ENCODE assay signal across 29 cellular contexts in genomic region chr3:56189486-56189985, GRCh38.
"Had no signal": no experiment of that assay in that cellular context is flagged by ENCODE, and none has a peak within 500 bp of the region (broad histone marks: within the 10 kb centered on the region; RNA-seq: fewer than 3 reads in every experiment).

No MANE protein-coding gene starts in this region.

- H3K4me3 Mint-ChIP-seq: activated CD4-positive, alpha-beta memory T cell treated with anti-CD3 and anti-CD28 coated beads, Interleukin-2, amount 10 ng/mL, durations not matched to agents 7 days and 5 days; activated CD4-positive, alpha-beta T cell treated with anti-CD3 and anti-CD28 coated beads, Interleukin-2, amount 10 ng/mL, durations not matched to agents 7 days and 5 days; activated naive CD4-positive, alpha-beta T cell treated with anti-CD3 and anti-CD28 coated beads, Interleukin-2, amount 10 ng/mL, durations not matched to agents 7 days and 5 days; activated naive CD8-positive, alpha-beta T cell treated with anti-CD3 and anti-CD28 coated beads, Interleukin-2, amount 10 ng/mL, durations not matched to agents 7 days and 5 days; activated T-cell treated with anti-CD3 and anti-CD28 coated beads, Interleukin-2, amount 50 U/mL, for 24 hours; activated T-cell treated with anti-CD3 and anti-CD28 coated beads, Interleukin-2, amount 50 U/mL, for 72 hours; brain; central memory CD8-positive, alpha-beta T cell; dendritic cell treated with granulocyte-macrophage colony-stimulating factor and Interleukin-4, amounts not matched to agents 40 ng/mL and 50 ng/mL, for 4 days; endodermal cell; WTC11 had no signal

- H3K27me3 Mint-ChIP-seq: activated CD4-positive, alpha-beta memory T cell treated with anti-CD3 and anti-CD28 coated beads, Interleukin-2, amount 10 ng/mL, durations not matched to agents 7 days and 5 days; activated CD4-positive, alpha-beta T cell treated with anti-CD3 and anti-CD28 coated beads, Interleukin-2, amount 10 ng/mL, durations not matched to agents 7 days and 5 days; activated naive CD4-positive, alpha-beta T cell treated with anti-CD3 and anti-CD28 coated beads, Interleukin-2, amount 10 ng/mL, durations not matched to agents 7 days and 5 days; activated naive CD8-positive, alpha-beta T cell treated with anti-CD3 and anti-CD28 coated beads, Interleukin-2, amount 10 ng/mL, durations not matched to agents 7 days and 5 days; central memory CD8-positive, alpha-beta T cell; dendritic cell treated with granulocyte-macrophage colony-stimulating factor and Interleukin-4, amounts not matched to agents 40 ng/mL and 50 ng/mL, for 4 days had no signal

- H3K9me3 ChIP-seq: ascending aorta had no signal

- H3K9me3 Mint-ChIP-seq: activated CD4-positive, alpha-beta memory T cell treated with anti-CD3 and anti-CD28 coated beads, Interleukin-2, amount 10 ng/mL, durations not matched to agents 7 days and 5 days; activated CD4-positive, alpha-beta T cell treated with anti-CD3 and anti-CD28 coated beads, Interleukin-2, amount 10 ng/mL, durations not matched to agents 7 days and 5 days; activated naive CD4-positive, alpha-beta T cell treated with anti-CD3 and anti-CD28 coated beads, Interleukin-2, amount 10 ng/mL, durations not matched to agents 7 days and 5 days; activated naive CD4-positive, alpha-beta T cell treated with anti-CD3 and anti-CD28 coated beads, Interleukin-2, amount 50 U/mL, for 72 hours; activated naive CD8-positive, alpha-beta T cell treated with anti-CD3 and anti-CD28 coated beads, Interleukin-2, amount 10 ng/mL, durations not matched to agents 7 days and 5 days; activated T-cell treated with anti-CD3 and anti-CD28 coated beads, Interleukin-2, amount 50 U/mL, for 24 hours; activated T-cell treated with anti-CD3 and anti-CD28 coated beads, Interleukin-2, amount 50 U/mL, for 72 hours; brain; central memory CD8-positive, alpha-beta T cell; dendritic cell treated with granulocyte-macrophage colony-stimulating factor and Interleukin-4, amounts not matched to agents 40 ng/mL and 50 ng/mL, for 4 days; endodermal cell; WTC11 had no signal

- H3K27ac ChIP-seq: ascending aorta, coronary artery, VCaP had no signal

- H3K36me3 Mint-ChIP-seq: activated naive CD4-positive, alpha-beta T cell treated with anti-CD3 and anti-CD28 coated beads, Interleukin-2, amount 10 ng/mL, durations not matched to agents 7 days and 5 days; activated naive CD4-positive, alpha-beta T cell treated with anti-CD3 and anti-CD28 coated beads, Interleukin-2, amount 50 U/mL, for 72 hours; activated naive CD8-positive, alpha-beta T cell treated with anti-CD3 and anti-CD28 coated beads, Interleukin-2, amount 10 ng/mL, durations not matched to agents 7 days and 5 days; brain; WTC11 had no signal

- H3K27ac Mint-ChIP-seq: activated CD4-positive, alpha-beta memory T cell treated with anti-CD3 and anti-CD28 coated beads, Interleukin-2, amount 10 ng/mL, durations not matched to agents 7 days and 5 days; activated CD4-positive, alpha-beta T cell treated with anti-CD3 and anti-CD28 coated beads, Interleukin-2, amount 10 ng/mL, durations not matched to agents 7 days and 5 days; activated naive CD4-positive, alpha-beta T cell treated with anti-CD3 and anti-CD28 coated beads, Interleukin-2, amount 10 ng/mL, durations not matched to agents 7 days and 5 days; activated naive CD4-positive, alpha-beta T cell treated with anti-CD3 and anti-CD28 coated beads, Interleukin-2, amount 50 U/mL, for 72 hours; activated naive CD8-positive, alpha-beta T cell treated with anti-CD3 and anti-CD28 coated beads, Interleukin-2, amount 10 ng/mL, durations not matched to agents 7 days and 5 days; activated T-cell treated with anti-CD3 and anti-CD28 coated beads, Interleukin-2, amount 50 U/mL, for 24 hours; activated T-cell treated with anti-CD3 and anti-CD28 coated beads, Interleukin-2, amount 50 U/mL, for 72 hours; brain; dendritic cell treated with granulocyte-macrophage colony-stimulating factor and Interleukin-4, amounts not matched to agents 40 ng/mL and 50 ng/mL, for 4 days; endodermal cell; WTC11 had no signal

- H3K36me3 ChIP-seq: ascending aorta had no signal

- H3K27me3 ChIP-seq: ascending aorta, dorsolateral prefrontal cortex had no signal

- DNase-seq: activated CD4-positive, alpha-beta memory T cell treated with anti-CD3 and anti-CD28 coated beads, Interleukin-2, amount 10 ng/mL, durations not matched to agents 7 days and 5 days; activated CD4-positive, alpha-beta T cell treated with anti-CD3 and anti-CD28 coated beads for 1 hour; activated CD4-positive, alpha-beta T cell treated with anti-CD3 and anti-CD28 coated beads for 4 hours; activated CD4-positive, alpha-beta T cell treated with anti-CD3 and anti-CD28 coated beads, Interleukin-2, amount 10 ng/mL, durations not matched to agents 7 days and 5 days; activated CD4-positive, alpha-beta T cell treated with anti-CD3 and anti-CD28 coated beads, Interleukin-2, amount 50 U/mL, for 4 hours; activated CD8-positive, alpha-beta memory T cell treated with anti-CD3 and anti-CD28 coated beads, Interleukin-2, amount 50 U/mL, for 48 hours; activated gamma-delta T cell; activated naive CD4-positive, alpha-beta T cell; activated naive CD4-positive, alpha-beta T cell treated with anti-CD3 and anti-CD28 coated beads, Interleukin-2, amount 10 ng/mL, durations not matched to agents 7 days and 5 days; activated naive CD8-positive, alpha-beta T cell treated with anti-CD3 and anti-CD28 coated beads, Interleukin-2, amount 10 ng/mL, durations not matched to agents 7 days and 5 days; activated T-cell treated with anti-CD3 and anti-CD28 coated beads for 4 hours; activated T-cell treated with anti-CD3 and anti-CD28 coated beads, Interleukin-2, amount 50 U/mL, for 24 hours; activated T-cell treated with anti-CD3 and anti-CD28 coated beads, Interleukin-2, amount 50 U/mL, for 72 hours; effector memory CD4-positive, alpha-beta T cell; endodermal cell; foreskin fibroblast; head of caudate nucleus; hippocampal formation; T-helper 2 cell had no signal

- ATAC-seq: activated naive CD4-positive, alpha-beta T cell treated with anti-CD3 and anti-CD28 coated beads, Interleukin-2, amount 50 U/mL, for 72 hours; activated T-cell treated with anti-CD3 and anti-CD28 coated beads, Interleukin-2, amount 50 U/mL, for 72 hours; esophagus mucosa; WTC11 had no signal

- H3K4me3 ChIP-seq: ascending aorta, coronary artery, dorsolateral prefrontal cortex had no signal

- H3K4me1 ChIP-seq: ascending aorta had no signal

- H3K4me1 Mint-ChIP-seq: activated CD4-positive, alpha-beta memory T cell treated with anti-CD3 and anti-CD28 coated beads, Interleukin-2, amount 10 ng/mL, durations not matched to agents 7 days and 5 days; activated CD4-positive, alpha-beta T cell treated with anti-CD3 and anti-CD28 coated beads, Interleukin-2, amount 10 ng/mL, durations not matched to agents 7 days and 5 days; activated naive CD4-positive, alpha-beta T cell treated with anti-CD3 and anti-CD28 coated beads, Interleukin-2, amount 10 ng/mL, durations not matched to agents 7 days and 5 days; activated naive CD8-positive, alpha-beta T cell treated with anti-CD3 and anti-CD28 coated beads, Interleukin-2, amount 10 ng/mL, durations not matched to agents 7 days and 5 days; central memory CD8-positive, alpha-beta T cell; WTC11 had no signal
